8 cellular contexts compared by ENCODE assay signal in genomic region chr14:77616133-77616453, GRCh38. TPM values are rescaled to one million over a fixed set of nuclear protein-coding genes. Genes with fewer than 3 reads are reported as not detected.
DNase-seq lines count a peak whose midpoint lies in the region; ATAC-seq and TF ChIP-seq lines count a peak whose summit lies in the region.

No MANE protein-coding gene starts in this region.

- peaks cover 46% of the 10 kb centered on the region for H3K4me1 Mint-ChIP-seq in activated T-helper 1 cell treated with anti-CD3 and anti-CD28 coated beads, Interleukin-12 subunit alpha, Interleukin-12 subunit beta, Interleukin-2, Interleukin-4 antibody, amounts not matched to agents 30 ng/mL and 10 ng/mL and 1 ng/mL, durations not matched to agents 14 hours and 24 hours and 36 hours (ENCODE audit: low read depth)

- peak; percentile 19 for ATAC-seq in HG02885 (IDR thresholded peaks at IDR 0.05; ENCODE audit: poor library complexity, unreplicated experiment)
- ATAC-seq in stimulated activated naive CD8-positive, alpha-beta T cell treated with anti-CD3 and anti-CD28 coated beads, Interleukin-15, Interleukin-2, amounts not matched to agents 100 U/mL and 50 U/mL, for 24 hours: no peak
- no peak for ATAC-seq in GM18519 (IDR thresholded peaks at IDR 0.05; ENCODE audit: low FRiP score, unreplicated experiment)

- peak overlapping the region; percentile 96 for H3K27ac Mint-ChIP-seq in activated T-helper 1 cell treated with anti-CD3 and anti-CD28 coated beads, Interleukin-12 subunit alpha, Interleukin-12 subunit beta, Interleukin-2, Interleukin-4 antibody, amounts not matched to agents 30 ng/mL and 10 ng/mL and 1 ng/mL, durations not matched to agents 14 hours and 24 hours and 36 hours

- intact Hi-C loops in activated T-helper 1 cell treated with anti-CD3 and anti-CD28 coated beads, Interleukin-12 subunit alpha, Interleukin-12 subunit beta, Interleukin-2, Interleukin-4 antibody, amounts not matched to agents 30 ng/mL and 10 ng/mL and 1 ng/mL, durations not matched to agents 14 hours and 24 hours and 36 hours (cut with micrococcal nuclease): loop anchor here (1.0 to 5.0 kb wide), 9 partner anchors 8 to 519 kb away; partner anchors contain the start of genes ALKBH1, CIPC, GSTZ1 and SLIRP

- no peaks in the 10 kb centered on the region for H3K27me3 ChIP-seq in iPS-18a (ENCODE audit: control insufficient read depth, insufficient read depth, low read length)

- no peaks in the 10 kb centered on the region for H3K36me3 ChIP-seq in iPS-18a (ENCODE audit: control insufficient read depth, low read depth, low read length)

- peak overlapping the region; percentile 59 for H3K9ac ChIP-seq in iPS-18a (ENCODE audit: low read length)

- H3K27ac ChIP-seq in iPS-18a (ENCODE audit: low read length): no peak overlapping the region

- peaks cover 24% of the 10 kb centered on the region for H3K36me3 Mint-ChIP-seq in activated T-helper 1 cell treated with anti-CD3 and anti-CD28 coated beads, Interleukin-12 subunit alpha, Interleukin-12 subunit beta, Interleukin-2, Interleukin-4 antibody, amounts not matched to agents 30 ng/mL and 10 ng/mL and 1 ng/mL, durations not matched to agents 14 hours and 24 hours and 36 hours (ENCODE audit: low read depth)

- in situ Hi-C loops in GM13977 (cut with MboI; ENCODE audit: low pct_unique_long_range_greater_than_20kb, low sequenced_read_pairs, unreplicated experiment): no loop called here

- TF ChIP-seq CTCF in GM13977 (IDR thresholded peaks at IDR 0.05; ENCODE audit: extremely low read depth, insufficient read depth, missing control alignments): no peak

- H3K4me3 ChIP-seq in GM08714 (ENCODE audit: low read length): peak overlapping the region; percentile 86
- peak overlapping the region; percentile 89 for H3K4me3 ChIP-seq in iPS-18a (ENCODE audit: low read length)

- DNase-seq in activated T-helper 1 cell treated with anti-CD3 and anti-CD28 coated beads, Interleukin-12 subunit alpha, Interleukin-12 subunit beta, Interleukin-2, Interleukin-4 antibody, amounts not matched to agents 30 ng/mL and 10 ng/mL and 1 ng/mL, durations not matched to agents 14 hours and 24 hours and 36 hours (ENCODE audit: low spot score): peak; percentile 8
- peak; percentile 25 for DNase-seq in stimulated activated naive CD8-positive, alpha-beta T cell treated with anti-CD3 and anti-CD28 coated beads, Interleukin-15, Interleukin-2, amounts not matched to agents 100 U/mL and 50 U/mL, for 24 hours
- DNase-seq in GM13977 (ENCODE audit: low spot score) (no peak), NOMO-1 treated with DMSO at 0.1 percent for 48 hours (lab: John Stamatoyannopoulos, UW; ENCODE audit: unreplicated experiment) (no peak)

- no peaks in the 10 kb centered on the region for H3K9me3 Mint-ChIP-seq in activated T-helper 1 cell treated with anti-CD3 and anti-CD28 coated beads, Interleukin-12 subunit alpha, Interleukin-12 subunit beta, Interleukin-2, Interleukin-4 antibody, amounts not matched to agents 30 ng/mL and 10 ng/mL and 1 ng/mL, durations not matched to agents 14 hours and 24 hours and 36 hours

- H3K9me3 ChIP-seq in iPS-18a (ENCODE audit: control insufficient read depth, low read depth, low read length): no peaks in the 10 kb centered on the region

- peak overlapping the region; percentile 95 for H3K4me3 Mint-ChIP-seq in activated T-helper 1 cell treated with anti-CD3 and anti-CD28 coated beads, Interleukin-12 subunit alpha, Interleukin-12 subunit beta, Interleukin-2, Interleukin-4 antibody, amounts not matched to agents 30 ng/mL and 10 ng/mL and 1 ng/mL, durations not matched to agents 14 hours and 24 hours and 36 hours

- peaks cover 8% of the 10 kb centered on the region for H3K4me1 ChIP-seq in iPS-18a (ENCODE audit: control insufficient read depth, low read depth, low read length)

- peaks cover 2% of the 10 kb centered on the region for H3K27me3 Mint-ChIP-seq in activated T-helper 1 cell treated with anti-CD3 and anti-CD28 coated beads, Interleukin-12 subunit alpha, Interleukin-12 subunit beta, Interleukin-2, Interleukin-4 antibody, amounts not matched to agents 30 ng/mL and 10 ng/mL and 1 ng/mL, durations not matched to agents 14 hours and 24 hours and 36 hours (ENCODE audit: insufficient read depth)

RNA-seq across cellular contexts. Expression of gene SPTLC2, which starts 0.3 kb away (rescaled TPM):
- 29.9 and 31.9 TPM in 2 replicates for total RNA-seq in activated T-helper 1 cell treated with anti-CD3 and anti-CD28 coated beads, Interleukin-12 subunit alpha, Interleukin-12 subunit beta, Interleukin-2, Interleukin-4 antibody, amounts not matched to agents 30 ng/mL and 10 ng/mL and 1 ng/mL, durations not matched to agents 14 hours and 24 hours and 36 hours

Comparison
In these comparisons a context has a peak if more than half of its experiments do, and no peak if none do; other contexts are left out.
1. DNase-seq: peak in activated T-helper 1 cell treated with anti-CD3 and anti-CD28 coated beads, Interleukin-12 subunit alpha, Interleukin-12 subunit beta, Interleukin-2, Interleukin-4 antibody, amounts not matched to agents 30 ng/mL and 10 ng/mL and 1 ng/mL, durations not matched to agents 14 hours and 24 hours and 36 hours (single experiment) and stimulated activated naive CD8-positive, alpha-beta T cell treated with anti-CD3 and anti-CD28 coated beads, Interleukin-15, Interleukin-2, amounts not matched to agents 100 U/mL and 50 U/mL, for 24 hours (single experiment); none in GM13977 (single experiment) and NOMO-1 treated with DMSO at 0.1 percent for 48 hours (single experiment).